Comparison of ENCODE assay signal across 8 cellular contexts in the genomic region with DNA sequence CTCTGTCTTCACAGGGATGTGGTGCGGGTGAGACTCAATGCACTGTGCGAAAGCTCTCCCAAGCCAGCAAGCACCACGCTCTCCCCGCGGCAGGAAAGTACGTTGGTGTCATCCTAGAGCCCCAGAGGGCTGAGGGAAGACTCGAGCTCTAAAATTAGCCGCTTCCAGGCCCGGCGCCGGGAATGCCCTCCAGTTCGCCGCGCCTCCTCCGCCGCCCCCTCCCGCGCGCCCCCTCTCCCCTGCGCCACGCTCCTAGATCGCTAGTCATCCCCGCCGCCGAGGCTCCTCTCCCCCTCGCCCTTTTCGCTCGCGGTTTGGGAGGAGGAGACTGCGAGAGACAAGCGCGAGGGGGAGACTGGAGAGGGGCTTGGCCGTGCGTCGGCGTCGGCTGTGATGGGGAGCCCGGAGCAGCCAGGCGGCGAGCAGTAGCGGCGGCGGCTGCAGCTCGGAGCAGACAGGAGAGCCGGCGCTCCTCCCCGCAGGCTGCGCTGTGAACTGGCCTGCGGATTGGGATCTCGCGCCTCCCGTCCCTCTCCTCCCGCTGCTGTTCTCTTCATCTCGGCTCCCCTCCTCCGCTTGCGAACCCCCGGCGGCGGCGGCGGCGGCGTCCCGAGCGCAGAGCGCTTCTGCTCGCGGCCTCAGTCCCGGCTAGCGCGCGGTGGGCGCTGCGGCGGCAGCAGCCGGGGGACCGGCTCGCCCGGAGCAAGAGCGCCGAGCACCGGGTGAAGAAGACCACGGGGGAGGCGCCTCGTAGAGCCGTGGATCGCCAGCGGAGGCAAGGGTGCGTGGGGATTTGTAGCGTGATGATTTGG. TPM values are rescaled to one million over a fixed set of nuclear protein-coding genes. Genes with fewer than 3 reads are reported as not detected.
DNase-seq lines count a peak whose midpoint lies in the region; ATAC-seq and TF ChIP-seq lines count a peak whose summit lies in the region.

A gene (plus strand): TSS at position 425 of the 812 bp plus-strand sequence. CDS start 127,295 bp downstream, outside the sequence.

- BruUV-seq in A673 (replicated peaks; lab: Mats Ljungman, UMichigan) (no TSS peak), MCF 10A (replicated peaks; lab: Mats Ljungman, UMichigan) (no TSS peak)

- peak within 1 kb of the TSS; percentile 54 for H3K4me3 ChIP-seq in A673 (ENCODE audit: low read depth, low read length, poor library complexity, severe bottlenecking)
- peak within 1 kb of the TSS; percentile 85 for H3K4me3 ChIP-seq in thoracic aorta

- peak within 1 kb of the TSS; percentile 71 for H3K4me3 Mint-ChIP-seq in MCF 10A (ENCODE audit: unreplicated experiment)
- no peak within 1 kb of the TSS for H3K4me3 Mint-ChIP-seq in activated T-cell treated with anti-CD3 and anti-CD28 coated beads, Interleukin-2, amount 50 U/mL, for 24 hours

- intact Hi-C loops in A673 (cut with micrococcal nuclease; ENCODE audit: unreplicated experiment) (loop anchor here (5.0 kb wide), 3 partner anchors 173 to 452 kb away; no protein-coding TSS in a partner anchor), MCF 10A (cut with micrococcal nuclease) (no loop called here)

- H3K27me3 Mint-ChIP-seq in MCF 10A (ENCODE audit: insufficient read depth, unreplicated experiment), result peaks cover 66% of the 10 kb centered on the region
- peaks cover 58% of the 10 kb centered on the region for H3K27me3 Mint-ChIP-seq in activated T-cell treated with anti-CD3 and anti-CD28 coated beads, Interleukin-2, amount 50 U/mL, for 24 hours

- H3K4me1 Mint-ChIP-seq in MCF 10A (ENCODE audit: insufficient read depth, unreplicated experiment), result peaks cover 10% of the 10 kb centered on the region
- H3K4me1 Mint-ChIP-seq in activated T-cell treated with anti-CD3 and anti-CD28 coated beads, Interleukin-2, amount 50 U/mL, for 24 hours (ENCODE audit: low read depth), result peaks cover 1% of the 10 kb centered on the region

- TF ChIP-seq CTCF in A673 (conservative IDR thresholded peaks at IDR 0.05; ENCODE audit: low read depth, low read length) (no peak), MCF 10A (IDR thresholded peaks at IDR 0.05; ENCODE audit: unreplicated experiment) (no peak), thoracic aorta (IDR thresholded peaks at IDR 0.05) (no peak)

- H3K27me3 ChIP-seq in A673 (replicated peaks; ENCODE audit: insufficient read depth, low read depth, low read length, poor library complexity) (peaks cover 44% of the 10 kb centered on the region), thoracic aorta (replicated peaks; ENCODE audit: insufficient read depth) (no peaks in the 10 kb centered on the region)

- H3K4me1 ChIP-seq in A673 (ENCODE audit: insufficient read depth, low read length, poor library complexity, severe bottlenecking), result peaks cover 16% of the 10 kb centered on the region
- H3K4me1 ChIP-seq in thoracic aorta (ENCODE audit: control insufficient read depth in 1 of 2, low read depth in 2 of 2), result peaks cover 0 to 23% of the 10 kb centered on the region in 2 donors

- POLR2A ChIA-PET in A673 (lab: Charles Lee; ENCODE audit: low non-redundant PET), result interaction anchor here (0.6 kb wide), 1 partner anchor 210 kb away, joined by 6 read pairs; no protein-coding TSS in a partner anchor
- POLR2A ChIA-PET in MCF 10A (lab: Yijun Ruan, JAX), result interaction anchor here (0.9 kb wide), 1 partner anchor 83 kb away, joined by 4 read pairs; no protein-coding TSS in a partner anchor

- DNase-seq in A673 (ENCODE audit: low spot score) (peak; percentile 82), HuH-7 (ENCODE audit: low spot score) (peak; percentile 48), MCF 10A (ENCODE audit: unreplicated experiment) (no peak), kidney tubule cell (ENCODE audit: low spot score) (peak; percentile 53), thoracic aorta (ENCODE audit: low spot score) (no peak)
- no peak for DNase-seq in activated T-cell treated with anti-CD3 and anti-CD28 coated beads, Interleukin-2, amount 50 U/mL, for 24 hours

- H3K9me3 Mint-ChIP-seq in MCF 10A (ENCODE audit: unreplicated experiment), result no peaks in the 10 kb centered on the region
- H3K9me3 Mint-ChIP-seq in activated T-cell treated with anti-CD3 and anti-CD28 coated beads, Interleukin-2, amount 50 U/mL, for 24 hours, result peaks cover 6% of the 10 kb centered on the region

- CTCF ChIA-PET in A673 (lab: Charles Lee) (no interaction called here), MCF 10A (lab: Yijun Ruan, JAX) (interaction anchor here (0.7 kb wide), 1 partner anchor 290 kb away, joined by 3 read pairs; no protein-coding TSS in a partner anchor)

- H3K36me3 ChIP-seq in A673 (ENCODE audit: insufficient read depth, low read length, poor library complexity, severe bottlenecking) (no peaks in the 10 kb centered on the region), thoracic aorta (no peaks in the 10 kb centered on the region)

- no peak within 1 kb of the TSS for H3K27ac ChIP-seq in A673 (ENCODE audit: low read depth, low read length, poor library complexity, severe bottlenecking)
- peak within 1 kb of the TSS; percentile 77 to 82 for H3K27ac ChIP-seq in thoracic aorta

- no peaks in the 10 kb centered on the region for H3K9me3 ChIP-seq in A673 (ENCODE audit: low read depth, low read length, poor library complexity, severe bottlenecking)
- H3K9me3 ChIP-seq in thoracic aorta, result no peaks in the 10 kb centered on the region

- H3K27ac Mint-ChIP-seq in MCF 10A (ENCODE audit: low read depth, unreplicated experiment), result no peak within 1 kb of the TSS
- H3K27ac Mint-ChIP-seq in activated T-cell treated with anti-CD3 and anti-CD28 coated beads, Interleukin-2, amount 50 U/mL, for 24 hours, result no peak within 1 kb of the TSS

- no peak for ATAC-seq in thoracic aorta (ENCODE audit: insufficient number of reproducible peaks, low FRiP score, low read depth)
- ATAC-seq in HG03280 (IDR thresholded peaks at IDR 0.05; ENCODE audit: unreplicated experiment), result no peak
- no peak for ATAC-seq in GM21737 (IDR thresholded peaks at IDR 0.05; ENCODE audit: unreplicated experiment)

- no peaks in the 10 kb centered on the region for H3K36me3 Mint-ChIP-seq in MCF 10A (ENCODE audit: insufficient read depth, unreplicated experiment)
- no peaks in the 10 kb centered on the region for H3K36me3 Mint-ChIP-seq in activated T-cell treated with anti-CD3 and anti-CD28 coated beads, Interleukin-2, amount 50 U/mL, for 24 hours (ENCODE audit: low read depth)

RNA-seq across cellular contexts. Expression of the gene that starts here (rescaled TPM):
- total RNA-seq in A673 (2021) (7.3 and 9.1 TPM in 2 replicates), MCF 10A (2022) (0.02 and 0.05 TPM in 2 replicates), thoracic aorta (10 to 100 TPM; 16.0 to 20.8 TPM)

Comparison
In these comparisons a context has a peak if more than half of its experiments do, and no peak if none do; other contexts are left out.
1. DNase-seq: peak in A673 (single experiment), HuH-7 (single experiment) and kidney tubule cell (single experiment); none in MCF 10A (single experiment), thoracic aorta (single experiment) and activated T-cell treated with anti-CD3 and anti-CD28 coated beads, Interleukin-2, amount 50 U/mL, for 24 hours (single experiment).